ENCODE assay signal across 13 cellular contexts in the genomic region with DNA sequence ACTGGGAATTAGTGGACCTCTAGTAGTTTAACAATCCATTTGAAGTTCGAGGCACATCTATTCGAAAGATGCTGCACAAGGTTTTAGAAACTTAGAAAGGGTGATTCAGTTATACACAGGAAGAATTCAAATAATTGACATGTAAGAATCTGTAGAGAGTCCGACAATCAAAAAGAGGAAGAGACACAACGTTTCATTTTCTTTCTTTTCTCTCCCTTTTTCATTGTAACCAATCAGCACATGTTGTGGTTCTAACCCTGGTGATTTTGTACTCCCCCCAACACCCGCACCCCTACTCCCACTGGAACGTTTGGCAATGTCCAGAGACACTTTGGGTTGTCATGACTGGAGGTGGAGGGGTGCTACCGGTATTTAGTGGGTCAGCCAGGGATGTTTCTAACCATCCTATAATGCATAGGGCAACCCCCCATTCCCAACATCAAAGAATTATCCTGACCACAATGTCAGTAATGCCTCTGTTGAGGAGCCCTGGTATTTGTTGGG. TPM values are rescaled to one million over a fixed set of nuclear protein-coding genes. Genes with fewer than 3 reads are reported as not detected.
DNase-seq lines count a peak whose midpoint lies in the region; ATAC-seq, FAIRE-seq and TF ChIP-seq lines count a peak whose summit lies in the region.
"Had no signal": no experiment of that assay in that cellular context is flagged by ENCODE, and none has a peak within 500 bp of the region (broad histone marks: within the 10 kb centered on the region; RNA-seq: fewer than 3 reads in every experiment).

No MANE protein-coding gene starts in this region.

- CTCF ChIA-PET in activated B cell treated with CpG ODN at 0.5 μM for 24 hours (lab: Charles Lee) = no interaction called here

- DNase-seq in NOMO-1 treated with DMSO at 0.1 percent for 48 hours (lab: John Stamatoyannopoulos, UW; ENCODE audit: unreplicated experiment) (peak; percentile 13), NOMO-1 treated with dmso at 0.1 percent for 144 hours (lab: John Stamatoyannopoulos, UW; ENCODE audit: unreplicated experiment) (no peak), activated B cell treated with CpG ODN at 0.5 μM for 24 hours (no peak), lower lobe of right lung (no peak), thoracic aorta (ENCODE audit: low spot score) (no peak), WERI-Rb-1 (no peak), urothelium cell line (ENCODE audit: low spot score) (no peak)
- no peak for DNase-seq in activated CD8-positive, alpha-beta memory T cell treated with anti-CD3 and anti-CD28 coated beads, Interleukin-2, amount 50 U/mL, for 48 hours
- DNase-seq: activated CD8-positive, alpha-beta T cell treated with anti-CD3 and anti-CD28 coated beads, Interleukin-2, amount 10 ng/mL, durations not matched to agents 7 days and 5 days; DND-41; NCI-H2029 treated with DMSO at 0.1 percent for 48 hours; nucleus accumbens had no signal

- peaks cover 22% of the 10 kb centered on the region for H3K4me1 ChIP-seq in lower lobe of right lung
- H3K4me1 ChIP-seq in thoracic aorta (ENCODE audit: control insufficient read depth in 1 of 2, low read depth in 2 of 2) = peaks cover 28 to 44% of the 10 kb centered on the region in 2 donors

- POLR2A ChIA-PET in activated B cell treated with CpG ODN at 0.5 μM for 24 hours (lab: Charles Lee) = no interaction called here

- H3K36me3 Mint-ChIP-seq in activated B cell treated with CpG ODN at 0.5 μM for 24 hours (ENCODE audit: low read depth) = peaks cover 2% of the 10 kb centered on the region

- H3K4me3 ChIP-seq in lower lobe of right lung (peak overlapping the region; percentile 64), thoracic aorta (peak overlapping the region; percentile 83), WERI-Rb-1 (ENCODE audit: low read depth, low read length) (no peak overlapping the region)

- H3K27ac ChIP-seq in lower lobe of right lung (peak overlapping the region; percentile 81), thoracic aorta (peak overlapping the region; percentile 78 to 79), WERI-Rb-1 (no peak overlapping the region)
- H3K27ac ChIP-seq: 22Rv1 had no signal

- peak overlapping the region; percentile 53 for H3K4me3 Mint-ChIP-seq in activated B cell treated with CpG ODN at 0.5 μM for 24 hours
- H3K4me3 Mint-ChIP-seq: activated CD8-positive, alpha-beta T cell treated with anti-CD3 and anti-CD28 coated beads, Interleukin-2, amount 10 ng/mL, durations not matched to agents 7 days and 5 days had no signal

- H3K27ac Mint-ChIP-seq in activated B cell treated with CpG ODN at 0.5 μM for 24 hours = peak overlapping the region; percentile 67
- H3K27ac Mint-ChIP-seq: activated CD8-positive, alpha-beta T cell treated with anti-CD3 and anti-CD28 coated beads, Interleukin-2, amount 10 ng/mL, durations not matched to agents 7 days and 5 days had no signal

- no peaks in the 10 kb centered on the region for H3K27me3 Mint-ChIP-seq in activated B cell treated with CpG ODN at 0.5 μM for 24 hours

- H3K9me3 ChIP-seq in lower lobe of right lung (no peaks in the 10 kb centered on the region), thoracic aorta (no peaks in the 10 kb centered on the region), WERI-Rb-1 (ENCODE audit: severe bottlenecking) (no peaks in the 10 kb centered on the region)

- H3K36me3 ChIP-seq in lower lobe of right lung (no peaks in the 10 kb centered on the region), thoracic aorta (no peaks in the 10 kb centered on the region), WERI-Rb-1 (no peaks in the 10 kb centered on the region)

- ATAC-seq in activated B cell treated with CpG ODN at 0.5 μM for 24 hours (ENCODE audit: low read depth) = no peak
- ATAC-seq in lower lobe of right lung = no peak
- no peak for ATAC-seq in thoracic aorta (ENCODE audit: insufficient number of reproducible peaks, low FRiP score, low read depth)
- ATAC-seq: activated CD8-positive, alpha-beta T cell treated with anti-CD3 and anti-CD28 coated beads, Interleukin-2, amount 10 ng/mL, durations not matched to agents 7 days and 5 days had no signal

- no peaks in the 10 kb centered on the region for H3K27me3 ChIP-seq in lower lobe of right lung (ENCODE audit: low read depth)
- H3K27me3 ChIP-seq in thoracic aorta (replicated peaks; ENCODE audit: insufficient read depth) = no peaks in the 10 kb centered on the region
- H3K27me3 ChIP-seq in WERI-Rb-1 (ENCODE audit: insufficient read depth, low read depth, severe bottlenecking) = no peaks in the 10 kb centered on the region

- no peak for FAIRE-seq in urothelium cell line (lab: Jason Lieb, UNC)

- H3K9me3 Mint-ChIP-seq in activated B cell treated with CpG ODN at 0.5 μM for 24 hours = no peaks in the 10 kb centered on the region

- H3K4me1 Mint-ChIP-seq in activated B cell treated with CpG ODN at 0.5 μM for 24 hours = peaks cover 58% of the 10 kb centered on the region

- TF ChIP-seq CTCF in activated B cell treated with CpG ODN at 0.5 μM for 24 hours (IDR thresholded peaks at IDR 0.05) (no peak), lower lobe of right lung (IDR thresholded peaks at IDR 0.05) (no peak), thoracic aorta (IDR thresholded peaks at IDR 0.05) (no peak), WERI-Rb-1 (IDR thresholded peaks at IDR 0.05; ENCODE audit: low read depth, low read length) (no peak)

- intact Hi-C loops in activated B cell treated with CpG ODN at 0.5 μM for 24 hours (cut with micrococcal nuclease) = loop anchor here (2.0 kb wide), 2 partner anchors 123 to 839 kb away; no protein-coding TSS in a partner anchor
- intact Hi-C loops in lower lobe of right lung (cut with DNase I) = loop anchor here (5.0 kb wide), 1 partner anchor 147 kb away; no protein-coding TSS in a partner anchor

RNA-seq across cellular contexts. Expression of gene TGFB2, which starts 4.9 kb away (rescaled TPM):
- total RNA-seq in activated B cell treated with CpG ODN at 0.5 μM for 24 hours = 0.37 and 1.6 TPM in 2 replicates
- total RNA-seq in lower lobe of right lung = 10.2 TPM
- total RNA-seq in thoracic aorta = 1 to 10 TPM; 9.1 to 9.2 TPM
- total RNA-seq: activated CD8-positive, alpha-beta T cell treated with anti-CD3 and anti-CD28 coated beads, Interleukin-2, amount 10 ng/mL, durations not matched to agents 7 days and 5 days had no signal
